23 cellular contexts compared by ENCODE assay signal in genomic region chr3:55870576-55870975, GRCh38.
DNase-seq lines count a peak whose midpoint lies in the region; ATAC-seq, FAIRE-seq and TF ChIP-seq lines count a peak whose summit lies in the region.
"Had no signal": no experiment of that assay in that cellular context is flagged by ENCODE, and none has a peak within 500 bp of the region (broad histone marks: within the 10 kb centered on the region; RNA-seq: fewer than 3 reads in every experiment).

No MANE protein-coding gene starts in this region.

- H3K36me3 ChIP-seq in HepG2 (replicated peaks in 1 of 2; ENCODE audit: control insufficient read depth in 1 of 2, insufficient read depth in 2 of 2, low read length in 2 of 2) (no peaks in the 10 kb centered on the region), right lobe of liver (no peaks in the 10 kb centered on the region)

- H3K9ac ChIP-seq in HepG2 (ENCODE audit: insufficient read depth, low read depth, low read length): no peak overlapping the region

- in situ Hi-C loops in HepG2 (cut with HindIII; ENCODE audit: extremely low pct_ligation_motif_present, low pct_unique_long_range_greater_than_20kb): no loop called here

- no peaks in the 10 kb centered on the region for H3K79me2 ChIP-seq in HepG2 (ENCODE audit: insufficient read depth, low read length)

- TF ChIP-seq RAD21 in HepG2 (CRISPR knock-in tag; IDR thresholded peaks at IDR 0.05): no peak

- ATAC-seq in HepG2 (no peak), right lobe of liver (no peak), GM18907 (IDR thresholded peaks at IDR 0.05; ENCODE audit: unreplicated experiment) (no peak)
- ATAC-seq: HCT116, PC-3, SK-N-SH treated with all-trans-retinoic acid at 6 μM for 48 hours, T-cell had no signal

- no peak for FAIRE-seq in HepG2 (lab: Jason Lieb, UNC)
- FAIRE-seq: GM12891 had no signal

- WGBS in HepG2 (ENCODE audit: low lambda C conversion rate): 34% methylated on average over 2 of the region's 5 CpGs
- WGBS in right lobe of liver (ENCODE audit: insufficient coverage, low coverage, low lambda C conversion rate, missing lambda C conversion rate): 57% methylated on average over 4 of the region's 5 CpGs

- peak; percentile 14 for DNase-seq in DMS 273 (lab: John Stamatoyannopoulos, UW; ENCODE audit: unreplicated experiment)
- DNase-seq in DMS 273 treated with DMSO at 0.1 percent for 48 hours (lab: John Stamatoyannopoulos, UW): no peak
- no peak for DNase-seq in HepG2 (ENCODE audit: low spot score)
- no peak for DNase-seq in right lobe of liver
- peak; percentile 64 for DNase-seq in left kidney (ENCODE audit: low read depth, low spot score)
- no peak for DNase-seq in GM20000 (ENCODE audit: low spot score)
- DNase-seq in NCI-H2081 (lab: John Stamatoyannopoulos, UW): no peak
- DNase-seq: AML-193, GOT3, KBM-7, NCI-H1436, NCI-H2029 treated with DMSO at 0.1 percent for 48 hours, NCI-H526 treated with DMSO at 0.1 percent for 48 hours, PC-3, RPMI8226, SHP77 treated with DMSO at 0.1 percent for 48 hours, T-cell had no signal

- intact Hi-C loops in HepG2 (cut with micrococcal nuclease; ENCODE audit: unreplicated experiment): no loop called here
- intact Hi-C loops in right lobe of liver (cut with DNase I): no loop called here

- no peak overlapping the region for H3K27ac ChIP-seq in HepG2 (ENCODE audit: extremely low read length, insufficient read depth, low read length)
- no peak overlapping the region for H3K27ac ChIP-seq in right lobe of liver
- H3K27ac ChIP-seq: 22Rv1, C4-2B had no signal

- no peaks in the 10 kb centered on the region for H4K20me1 ChIP-seq in HepG2 (ENCODE audit: insufficient read depth, low read length)

- no peak for TF ChIP-seq POLR2A in HepG2 (IDR thresholded peaks at IDR 0.05; ENCODE audit: insufficient read depth in 1 of 2, low read depth in 2 of 2, low read length in 2 of 2)
- TF ChIP-seq POLR2A in right lobe of liver (IDR thresholded peaks at IDR 0.05): no peak

- H2AFZ ChIP-seq in HepG2 (ENCODE audit: low read length): no peak overlapping the region

- POLR2A ChIA-PET in HepG2 (lab: Yijun Ruan, JAX): no interaction called here

- CTCF ChIA-PET in HepG2 (lab: Yijun Ruan, JAX; ENCODE audit: low intra/inter-chr PET ratio, low total read pairs): no interaction called here

- no peak overlapping the region for H3K4me3 ChIP-seq in HepG2 (replicated peaks in 1 of 3; ENCODE audit: insufficient read depth in 1 of 3, low read depth in 2 of 3, low read length in 3 of 3)
- no peak overlapping the region for H3K4me3 ChIP-seq in right lobe of liver

- H3K9me3 ChIP-seq in HepG2 (ENCODE audit: low read length) (no peaks in the 10 kb centered on the region), right lobe of liver (no peaks in the 10 kb centered on the region)

- no peak for TF ChIP-seq EP300 in HepG2 (IDR thresholded peaks at IDR 0.05; ENCODE audit: low read depth in 2 of 2, low read length in 2 of 2)
- no peak for TF ChIP-seq EP300 in HepG2 (CRISPR knock-in tag; IDR thresholded peaks at IDR 0.05; ENCODE audit: borderline replicate concordance)

- TF ChIP-seq CTCF in HepG2 (CRISPR knock-in tag; IDR thresholded peaks at IDR 0.05) (no peak), right lobe of liver (IDR thresholded peaks at IDR 0.05) (no peak), GM20000 (IDR thresholded peaks at IDR 0.05; ENCODE audit: extremely low read depth, missing control alignments) (no peak)

- no peak overlapping the region for H3K4me2 ChIP-seq in HepG2 (ENCODE audit: low read depth, low read length)

- BruUV-seq in HepG2 (replicated peaks; lab: Mats Ljungman, UMichigan): no TSS peak

- H3K27me3 ChIP-seq in HepG2 (ENCODE audit: control insufficient read depth in 1 of 2, insufficient read depth in 2 of 2, low read length in 2 of 2): no peaks in the 10 kb centered on the region
- H3K27me3 ChIP-seq in right lobe of liver: no peaks in the 10 kb centered on the region

- H3K4me1 ChIP-seq in HepG2 (ENCODE audit: insufficient read depth, low read length): no peaks in the 10 kb centered on the region
- H3K4me1 ChIP-seq in right lobe of liver: no peaks in the 10 kb centered on the region

TF ChIP-seq in HepG2, 621 proteins besides CTCF, POLR2A, EP300 and RAD21:
- TF ChIP-seq SP4 (CRISPR knock-in tag; IDR thresholded peaks at IDR 0.05) (no peak), PRPF4 (IDR thresholded peaks at IDR 0.05; ENCODE audit: low read depth, low read length, poor library complexity, severe bottlenecking) (no peak), MZF1 (CRISPR knock-in tag; IDR thresholded peaks at IDR 0.05; ENCODE audit: borderline replicate concordance) (no peak), ZSCAN31 (CRISPR knock-in tag; IDR thresholded peaks at IDR 0.05; ENCODE audit: low read depth) (no peak), ATF7 (IDR thresholded peaks at IDR 0.05) (0 out of 2 replicates have a peak, but pooled peaks have one; percentile 10), ATF7 (CRISPR knock-in tag; IDR thresholded peaks at IDR 0.05) (no peak), CBX2 (IDR thresholded peaks at IDR 0.05; ENCODE audit: low read depth, low read length) (no peak), CBX2 (CRISPR knock-in tag; IDR thresholded peaks at IDR 0.05; ENCODE audit: low read depth) (no peak), LCORL (IDR thresholded peaks at IDR 0.05) (peak; percentile 45; the same call in 1 of the 2 replicates), LCORL (CRISPR knock-in tag; IDR thresholded peaks at IDR 0.05) (no peak), CREB1 (IDR thresholded peaks at IDR 0.05) (peak; percentile 33; the same call in 1 of the 2 replicates), CREB1 (CRISPR knock-in tag; IDR thresholded peaks at IDR 0.05) (no peak), ZNF780A (CRISPR knock-in tag; IDR thresholded peaks at IDR 0.05) (no peak)
- TF ChIP-seq, protein P1, sequence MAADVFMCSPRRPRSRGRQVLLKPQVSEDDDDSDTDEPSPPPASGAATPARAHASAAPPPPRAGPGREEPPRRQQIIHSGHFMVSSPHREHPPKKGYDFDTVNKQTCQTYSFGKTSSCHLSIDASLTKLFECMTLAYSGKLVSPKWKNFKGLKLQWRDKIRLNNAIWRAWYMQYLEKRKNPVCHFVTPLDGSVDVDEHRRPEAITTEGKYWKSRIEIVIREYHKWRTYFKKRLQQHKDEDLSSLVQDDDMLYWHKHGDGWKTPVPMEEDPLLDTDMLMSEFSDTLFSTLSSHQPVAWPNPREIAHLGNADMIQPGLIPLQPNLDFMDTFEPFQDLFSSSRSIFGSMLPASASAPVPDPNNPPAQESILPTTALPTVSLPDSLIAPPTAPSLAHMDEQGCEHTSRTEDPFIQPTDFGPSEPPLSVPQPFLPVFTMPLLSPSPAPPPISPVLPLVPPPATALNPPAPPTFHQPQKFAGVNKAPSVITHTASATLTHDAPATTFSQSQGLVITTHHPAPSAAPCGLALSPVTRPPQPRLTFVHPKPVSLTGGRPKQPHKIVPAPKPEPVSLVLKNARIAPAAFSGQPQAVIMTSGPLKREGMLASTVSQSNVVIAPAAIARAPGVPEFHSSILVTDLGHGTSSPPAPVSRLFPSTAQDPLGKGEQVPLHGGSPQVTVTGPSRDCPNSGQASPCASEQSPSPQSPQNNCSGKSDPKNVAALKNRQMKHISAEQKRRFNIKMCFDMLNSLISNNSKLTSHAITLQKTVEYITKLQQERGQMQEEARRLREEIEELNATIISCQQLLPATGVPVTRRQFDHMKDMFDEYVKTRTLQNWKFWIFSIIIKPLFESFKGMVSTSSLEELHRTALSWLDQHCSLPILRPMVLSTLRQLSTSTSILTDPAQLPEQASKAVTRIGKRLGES (CRISPR knock-in tag; IDR thresholded peaks at IDR 0.05; ENCODE audit: borderline replicate concordance): no peak

Comparison
In these comparisons a context has a peak if more than half of its experiments do, and no peak if none do; other contexts are left out.
1. DNase-seq: peak in DMS 273 (single experiment) and left kidney (single experiment); none in DMS 273 treated with DMSO at 0.1 percent for 48 hours (single experiment), HepG2 (single experiment), right lobe of liver (0 of 3), GM20000 (single experiment) and NCI-H2081 (0 of 2).